In the genomic region with DNA sequence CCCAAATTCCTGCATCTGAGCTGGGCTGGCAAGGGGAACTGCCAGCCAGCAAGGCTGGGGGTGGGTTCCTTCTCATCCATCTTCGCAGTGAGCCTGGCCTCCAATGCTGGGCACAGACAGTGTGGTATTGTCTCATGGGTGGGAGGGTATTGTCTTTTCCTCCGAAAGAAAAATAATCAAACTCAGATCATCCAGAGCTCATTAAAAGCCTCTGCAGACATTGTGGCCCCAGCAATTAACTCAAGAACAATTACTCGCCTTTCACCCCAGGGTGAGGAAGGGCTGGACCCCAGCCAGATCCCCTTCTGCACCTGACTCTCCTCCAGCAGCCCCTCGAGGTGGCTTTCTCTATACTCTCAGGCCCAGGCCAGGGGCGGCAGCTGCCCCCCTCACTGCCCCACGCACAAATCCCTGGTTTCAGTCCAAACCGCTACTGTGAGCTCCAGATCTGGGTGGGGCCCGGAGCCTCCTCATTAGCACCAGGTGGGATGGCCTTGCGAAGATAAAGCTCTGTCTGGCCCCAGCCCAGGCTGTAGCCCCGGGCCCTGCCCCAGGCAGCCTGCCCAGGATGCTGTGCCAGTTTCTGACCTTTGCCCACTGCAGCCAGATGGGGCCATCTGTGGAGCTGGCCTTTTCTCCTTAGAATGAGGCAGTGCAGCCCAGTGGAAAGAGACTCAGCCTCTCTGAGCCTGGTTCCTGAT, we compare ENCODE assay signal across 13 cellular contexts. TPM values are rescaled to one million over a fixed set of nuclear protein-coding genes. Genes with fewer than 3 reads are reported as not detected.
DNase-seq lines count a peak whose midpoint lies in the region; ATAC-seq and TF ChIP-seq lines count a peak whose summit lies in the region.
"Had no signal": no experiment of that assay in that cellular context is flagged by ENCODE, and none has a peak within 500 bp of the region (broad histone marks: within the 10 kb centered on the region; RNA-seq: fewer than 3 reads in every experiment).

No MANE protein-coding gene starts in this region.

- no peaks in the 10 kb centered on the region for H3K36me3 ChIP-seq in BE2C

- peaks cover 56% of the 10 kb centered on the region for H3K4me1 ChIP-seq in BE2C

- DNase-seq in BE2C (peak; percentile 63), LoVo (ENCODE audit: low spot score) (peak; percentile 72), RPMI7951 (ENCODE audit: low read depth) (peak; percentile 76), islet precursor cell (peak; percentile 77), mucosa of gallbladder (ENCODE audit: low spot score) (no peak), SKM-1 (lab: John Stamatoyannopoulos, UW; ENCODE audit: unreplicated experiment) (no peak)
- no peak for DNase-seq in activated effector memory CD4-positive, alpha-beta T cell treated with Interleukin-2 at 50 U/mL for 16 hours
- DNase-seq: activated CD4-positive, alpha-beta T cell treated with anti-CD3 and anti-CD28 coated beads for 36 hours; effector memory CD4-positive, alpha-beta T cell; stimulated activated naive B cell treated with anti-CD40 and anti-IgM and Interleukin-4, amounts not matched to agents 10 μg/mL and 1 μg/mL and 100 μg/mL, for 72 hours had no signal

- ATAC-seq in HG02588 (IDR thresholded peaks at IDR 0.05; ENCODE audit: unreplicated experiment): no peak
- ATAC-seq: activated CD4-positive, alpha-beta T cell treated with anti-CD3 and anti-CD28 coated beads for 36 hours; natural killer cell treated with Interleukin-12 subunit alpha and Interleukin-12 subunit beta and Interleukin-15 and Interleukin-18, amount 100 ng/mL, for 72 hours; stimulated activated naive B cell treated with anti-CD40 and anti-IgM and Interleukin-4, amounts not matched to agents 10 μg/mL and 1 μg/mL and 100 μg/mL, for 72 hours had no signal

- H3K4me3 ChIP-seq in BE2C (ENCODE audit: low read depth, low read length): no peak overlapping the region

- H3K27me3 ChIP-seq in BE2C: no peaks in the 10 kb centered on the region

- H3K9me3 ChIP-seq in BE2C: no peaks in the 10 kb centered on the region

- TF ChIP-seq CTCF in BE2C (IDR thresholded peaks at IDR 0.05; ENCODE audit: low read depth, low read length): no peak

RNA-seq across cellular contexts. Expression of gene KRT15, which starts 2.3 kb away (rescaled TPM):
- not detected for polyA plus RNA-seq in BE2C (2012; ENCODE audit: insufficient read depth, insufficient read length, low read depth)
- total RNA-seq in RPMI7951 (2014; rRNA removed; shearing (Covaris generic)): 3.4 and 7.3 TPM in 2 replicates
- total RNA-seq in mucosa of gallbladder: 5.6 TPM
- total RNA-seq: activated CD4-positive, alpha-beta T cell treated with anti-CD3 and anti-CD28 coated beads for 36 hours; natural killer cell treated with Interleukin-12 subunit alpha and Interleukin-12 subunit beta and Interleukin-15 and Interleukin-18, amount 100 ng/mL, for 72 hours had no signal
- polyA plus RNA-seq: IgD-negative memory B cell had no signal

RNA-seq across cellular contexts. Expression of gene KRT19, which starts 7.1 kb away (rescaled TPM):
- 23.0 TPM for polyA plus RNA-seq in BE2C (2012; ENCODE audit: insufficient read depth, insufficient read length, low read depth)
- total RNA-seq in RPMI7951 (2014; rRNA removed; shearing (Covaris generic)): 4.6 and 7.8 TPM in 2 replicates
- total RNA-seq in mucosa of gallbladder: 1,522 TPM
- total RNA-seq: activated CD4-positive, alpha-beta T cell treated with anti-CD3 and anti-CD28 coated beads for 36 hours; natural killer cell treated with Interleukin-12 subunit alpha and Interleukin-12 subunit beta and Interleukin-15 and Interleukin-18, amount 100 ng/mL, for 72 hours had no signal
- polyA plus RNA-seq: IgD-negative memory B cell had no signal

RNA-seq across cellular contexts. Expression of gene KRT13, which starts 15.6 kb away (rescaled TPM):
- polyA plus RNA-seq in BE2C (2012; ENCODE audit: insufficient read depth, insufficient read length, low read depth): not detected
- 0.24 TPM in 1 of 2 replicates, not detected in the other for total RNA-seq in RPMI7951 (2014; rRNA removed; shearing (Covaris generic))
- 0.40 TPM for total RNA-seq in mucosa of gallbladder
- total RNA-seq: activated CD4-positive, alpha-beta T cell treated with anti-CD3 and anti-CD28 coated beads for 36 hours; natural killer cell treated with Interleukin-12 subunit alpha and Interleukin-12 subunit beta and Interleukin-15 and Interleukin-18, amount 100 ng/mL, for 72 hours had no signal
- polyA plus RNA-seq: IgD-negative memory B cell had no signal

RNA-seq across cellular contexts. Expression of gene KRT36, which starts 31.3 kb away (rescaled TPM):
- polyA plus RNA-seq in BE2C (2012; ENCODE audit: insufficient read depth, insufficient read length, low read depth): not detected
- not detected in 2 replicates for total RNA-seq in RPMI7951 (2014; rRNA removed; shearing (Covaris generic))
- not detected for total RNA-seq in mucosa of gallbladder
- total RNA-seq: activated CD4-positive, alpha-beta T cell treated with anti-CD3 and anti-CD28 coated beads for 36 hours; natural killer cell treated with Interleukin-12 subunit alpha and Interleukin-12 subunit beta and Interleukin-15 and Interleukin-18, amount 100 ng/mL, for 72 hours had no signal
- polyA plus RNA-seq: IgD-negative memory B cell had no signal

RNA-seq across cellular contexts. Expression of gene KRT35, which starts 40.0 kb away (rescaled TPM):
- not detected for polyA plus RNA-seq in BE2C (2012; ENCODE audit: insufficient read depth, insufficient read length, low read depth)
- not detected in 2 replicates for total RNA-seq in RPMI7951 (2014; rRNA removed; shearing (Covaris generic))
- total RNA-seq in mucosa of gallbladder: not detected
- total RNA-seq: activated CD4-positive, alpha-beta T cell treated with anti-CD3 and anti-CD28 coated beads for 36 hours; natural killer cell treated with Interleukin-12 subunit alpha and Interleukin-12 subunit beta and Interleukin-15 and Interleukin-18, amount 100 ng/mL, for 72 hours had no signal
- polyA plus RNA-seq: IgD-negative memory B cell had no signal

Comparison
In these comparisons a context has a peak if more than half of its experiments do, and no peak if none do; other contexts are left out.
1. DNase-seq: peak in BE2C (single experiment), LoVo (single experiment), RPMI7951 (single experiment) and islet precursor cell (single experiment); none in mucosa of gallbladder (single experiment), activated effector memory CD4-positive, alpha-beta T cell treated with Interleukin-2 at 50 U/mL for 16 hours (single experiment) and SKM-1 (single experiment).
2. RNA of gene KRT19, which starts 7.1 kb away (total RNA-seq): 1,522 TPM in mucosa of gallbladder (single experiment); 4.6 to 7.8 TPM in RPMI7951; every median in the first group is over 100 times any median in the second.